In the genomic region with DNA sequence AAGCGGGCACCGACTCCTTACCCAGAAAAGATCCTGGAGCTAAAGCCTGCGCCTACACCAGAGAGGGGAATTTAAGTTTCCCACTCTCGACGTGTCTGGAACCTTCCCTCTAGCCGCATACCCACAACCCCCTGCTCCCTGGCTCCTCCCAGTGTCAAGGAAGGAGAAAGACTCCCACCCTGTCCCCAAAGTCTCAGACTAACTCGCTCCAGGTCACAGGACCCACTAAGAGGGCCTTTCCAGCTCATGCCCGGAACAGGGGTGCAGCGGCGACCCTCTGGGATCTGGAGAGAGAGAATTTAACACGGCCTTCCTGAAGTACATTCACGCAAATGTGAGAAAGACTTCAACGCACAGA, we compare ENCODE assay signal across 9 cellular contexts. TPM values are rescaled to one million over a fixed set of nuclear protein-coding genes. Genes with fewer than 3 reads are reported as not detected.
DNase-seq lines count a peak whose midpoint lies in the region; ATAC-seq and TF ChIP-seq lines count a peak whose summit lies in the region.
"Had no signal": no experiment of that assay in that cellular context is flagged by ENCODE, and none has a peak within 500 bp of the region (broad histone marks: within the 10 kb centered on the region; RNA-seq: fewer than 3 reads in every experiment).

No MANE protein-coding gene starts in this region.

- H3K36me3 ChIP-seq in suprapubic skin, result no peaks in the 10 kb centered on the region

- H3K27me3 ChIP-seq in suprapubic skin, result peaks cover 83% of the 10 kb centered on the region

- no peak overlapping the region for H3K27ac ChIP-seq in suprapubic skin
- H3K27ac ChIP-seq: C4-2B had no signal

- WGBS in lower leg skin, 2 donors, result 4 to 6% methylated on average over 13 of the region's 13 CpGs
- 5% methylated on average over 6 of the region's 13 CpGs for WGBS in suprapubic skin

- peak overlapping the region; percentile 42 for H3K27ac Mint-ChIP-seq in activated CD4-positive, alpha-beta T cell treated with anti-CD3 and anti-CD28 coated beads, Interleukin-2, amount 10 ng/mL, durations not matched to agents 24 days and 14 days
- H3K27ac Mint-ChIP-seq in activated naive CD8-positive, alpha-beta T cell treated with anti-CD3 and anti-CD28 coated beads, Interleukin-2, amount 10 ng/mL, durations not matched to agents 7 days and 5 days, result peak overlapping the region; percentile 65

- H3K4me1 ChIP-seq in suprapubic skin, result peaks cover 59% of the 10 kb centered on the region

- DNase-seq in activated CD4-positive, alpha-beta T cell treated with anti-CD3 and anti-CD28 coated beads, Interleukin-2, amount 10 ng/mL, durations not matched to agents 24 days and 14 days, result peak; percentile 67
- DNase-seq in activated CD4-positive, alpha-beta T cell treated with anti-CD3 and anti-CD28 coated beads, Interleukin-2, amount 50 U/mL, for 4 hours, result no peak
- DNase-seq in activated naive CD8-positive, alpha-beta T cell treated with anti-CD3 and anti-CD28 coated beads, Interleukin-2, amount 10 ng/mL, durations not matched to agents 7 days and 5 days, result peak; percentile 50
- DNase-seq in lower leg skin (ENCODE audit: low spot score in 2 of 2) (peak; percentile 27 to 89), suprapubic skin (ENCODE audit: low spot score in 2 of 2) (no peak), NCI-H1092 treated with DMSO at 0.1 percent for 48 hours (lab: John Stamatoyannopoulos, UW) (no peak), GDM1 (lab: John Stamatoyannopoulos, UW) (no peak)

- H3K36me3 Mint-ChIP-seq in activated CD4-positive, alpha-beta T cell treated with anti-CD3 and anti-CD28 coated beads, Interleukin-2, amount 10 ng/mL, durations not matched to agents 24 days and 14 days (ENCODE audit: low read depth), result peaks cover 2% of the 10 kb centered on the region
- no peaks in the 10 kb centered on the region for H3K36me3 Mint-ChIP-seq in activated naive CD8-positive, alpha-beta T cell treated with anti-CD3 and anti-CD28 coated beads, Interleukin-2, amount 10 ng/mL, durations not matched to agents 7 days and 5 days

- H3K9me3 Mint-ChIP-seq in activated CD4-positive, alpha-beta T cell treated with anti-CD3 and anti-CD28 coated beads, Interleukin-2, amount 10 ng/mL, durations not matched to agents 24 days and 14 days, result no peaks in the 10 kb centered on the region
- no peaks in the 10 kb centered on the region for H3K9me3 Mint-ChIP-seq in activated naive CD8-positive, alpha-beta T cell treated with anti-CD3 and anti-CD28 coated beads, Interleukin-2, amount 10 ng/mL, durations not matched to agents 7 days and 5 days

- H3K4me3 ChIP-seq in lower leg skin (ENCODE audit: low read depth, poor library complexity, severe bottlenecking) (no peak overlapping the region), suprapubic skin (peak overlapping the region; percentile 48)

- H3K4me3 Mint-ChIP-seq in activated CD4-positive, alpha-beta T cell treated with anti-CD3 and anti-CD28 coated beads, Interleukin-2, amount 10 ng/mL, durations not matched to agents 24 days and 14 days, result peak overlapping the region; percentile 78
- peak overlapping the region; percentile 86 for H3K4me3 Mint-ChIP-seq in activated naive CD8-positive, alpha-beta T cell treated with anti-CD3 and anti-CD28 coated beads, Interleukin-2, amount 10 ng/mL, durations not matched to agents 7 days and 5 days

- no peak for TF ChIP-seq POLR2A in lower leg skin (IDR thresholded peaks at IDR 0.05)
- no peak for TF ChIP-seq POLR2A in suprapubic skin (IDR thresholded peaks at IDR 0.05)

- peak; percentile 15 for ATAC-seq in activated naive CD8-positive, alpha-beta T cell treated with anti-CD3 and anti-CD28 coated beads, Interleukin-2, amount 10 ng/mL, durations not matched to agents 7 days and 5 days (ENCODE audit: low read depth)
- ATAC-seq in GM19397 (IDR thresholded peaks at IDR 0.05; ENCODE audit: unreplicated experiment), result no peak

- peaks cover 78% of the 10 kb centered on the region for H3K27me3 Mint-ChIP-seq in activated CD4-positive, alpha-beta T cell treated with anti-CD3 and anti-CD28 coated beads, Interleukin-2, amount 10 ng/mL, durations not matched to agents 24 days and 14 days
- peaks cover 79% of the 10 kb centered on the region for H3K27me3 Mint-ChIP-seq in activated naive CD8-positive, alpha-beta T cell treated with anti-CD3 and anti-CD28 coated beads, Interleukin-2, amount 10 ng/mL, durations not matched to agents 7 days and 5 days

- TF ChIP-seq CTCF in lower leg skin (IDR thresholded peaks at IDR 0.05), result no peak
- no peak for TF ChIP-seq CTCF in suprapubic skin (IDR thresholded peaks at IDR 0.05)

- POLR2A ChIA-PET in activated naive CD8-positive, alpha-beta T cell treated with anti-CD3 and anti-CD28 coated beads, Interleukin-2, amount 10 ng/mL, durations not matched to agents 7 days and 5 days (lab: Charles Lee), result interaction anchor here (1.1 to 3.9 kb wide), 2 partner anchors 24 to 72 kb away, joined by 3 to 19 read pairs; a partner anchor contains a TSS

- intact Hi-C loops in activated CD4-positive, alpha-beta T cell treated with anti-CD3 and anti-CD28 coated beads, Interleukin-2, amount 10 ng/mL, durations not matched to agents 24 days and 14 days (cut with micrococcal nuclease), result loop anchor here (2.0 to 10.0 kb wide), 2 partner anchors 133 to 605 kb away; no protein-coding TSS in a partner anchor
- intact Hi-C loops in lower leg skin (cut with DNase I; ENCODE audit: low total_unique reads), result no loop called here

- no peak for TF ChIP-seq EP300 in suprapubic skin (IDR thresholded peaks at IDR 0.05)

- H3K4me1 Mint-ChIP-seq in activated CD4-positive, alpha-beta T cell treated with anti-CD3 and anti-CD28 coated beads, Interleukin-2, amount 10 ng/mL, durations not matched to agents 24 days and 14 days, result peaks cover 39% of the 10 kb centered on the region
- peaks cover 36% of the 10 kb centered on the region for H3K4me1 Mint-ChIP-seq in activated naive CD8-positive, alpha-beta T cell treated with anti-CD3 and anti-CD28 coated beads, Interleukin-2, amount 10 ng/mL, durations not matched to agents 7 days and 5 days

- H3K9me3 ChIP-seq in suprapubic skin, result no peaks in the 10 kb centered on the region

RNA-seq across cellular contexts. Expression of a gene that starts 3.9 kb away (rescaled TPM):
- total RNA-seq in activated CD4-positive, alpha-beta T cell treated with anti-CD3 and anti-CD28 coated beads, Interleukin-2, amount 10 ng/mL, durations not matched to agents 24 days and 14 days, result not detected in 2 replicates
- under 1 TPM in 1 of 2 experiments, not detected in 1; 0.33 TPM for total RNA-seq in activated naive CD8-positive, alpha-beta T cell treated with anti-CD3 and anti-CD28 coated beads, Interleukin-2, amount 10 ng/mL, durations not matched to agents 7 days and 5 days
- total RNA-seq in lower leg skin (under 1 TPM in 1 of 4 donors, not detected in 3; 0.32 TPM), suprapubic skin (under 1 TPM in 1 of 4 donors, not detected in 3; 0.83 TPM)

RNA-seq across cellular contexts. Expression of a gene that starts 23.7 kb away (rescaled TPM):
- 7.5 and 9.3 TPM in 2 replicates for total RNA-seq in activated CD4-positive, alpha-beta T cell treated with anti-CD3 and anti-CD28 coated beads, Interleukin-2, amount 10 ng/mL, durations not matched to agents 24 days and 14 days
- 10 to 100 TPM; 33.4 to 36.6 TPM for total RNA-seq in activated naive CD8-positive, alpha-beta T cell treated with anti-CD3 and anti-CD28 coated beads, Interleukin-2, amount 10 ng/mL, durations not matched to agents 7 days and 5 days
- total RNA-seq in lower leg skin (10 to 100 TPM; 17.8 to 25.0 (median 23.0) TPM), suprapubic skin (10 to 100 TPM; 14.7 to 43.0 (median 34.0) TPM)

Comparison
In these comparisons a context has a peak if more than half of its experiments do, and no peak if none do; other contexts are left out.
1. DNase-seq: peak in activated CD4-positive, alpha-beta T cell treated with anti-CD3 and anti-CD28 coated beads, Interleukin-2, amount 10 ng/mL, durations not matched to agents 24 days and 14 days (single experiment), activated naive CD8-positive, alpha-beta T cell treated with anti-CD3 and anti-CD28 coated beads, Interleukin-2, amount 10 ng/mL, durations not matched to agents 7 days and 5 days (single experiment) and lower leg skin (2 of 2); none in activated CD4-positive, alpha-beta T cell treated with anti-CD3 and anti-CD28 coated beads, Interleukin-2, amount 50 U/mL, for 4 hours (0 of 2), suprapubic skin (0 of 2), NCI-H1092 treated with DMSO at 0.1 percent for 48 hours (single experiment) and GDM1 (single experiment).